Comparison of ENCODE assay signal across 1 cellular context in genomic region chr1:58769809-58770345, GRCh38.
TF ChIP-seq lines count a peak whose summit lies in the region.

No MANE protein-coding gene starts in this region.

TF ChIP-seq in GM23338, 12 proteins besides CTCF, POLR2A, EP300 and RAD21 (continued from another document):
- TF ChIP-seq REST (IDR thresholded peaks at IDR 0.05; ENCODE audit: unreplicated experiment) (no peak), EZH2phosphoT487 (IDR thresholded peaks at IDR 0.05; ENCODE audit: unreplicated experiment) (no peak), POLR2AphosphoS5 (IDR thresholded peaks at IDR 0.05; ENCODE audit: low read depth) (no peak), ZNF114 (CRISPR knock-in tag; IDR thresholded peaks at IDR 0.05) (no peak), ZNF331 (CRISPR knock-in tag; IDR thresholded peaks at IDR 0.05; ENCODE audit: low read depth) (no peak), STAT1 (IDR thresholded peaks at IDR 0.05; ENCODE audit: unreplicated experiment) (no peak)
